Comparison of ENCODE assay signal across 8 cellular contexts in genomic region chr2:6917071-6917760, GRCh38. TPM values are rescaled to one million over a fixed set of nuclear protein-coding genes. Genes with fewer than 3 reads are reported as not detected.
DNase-seq lines count a peak whose midpoint lies in the region; ATAC-seq and TF ChIP-seq lines count a peak whose summit lies in the region.

RNF144A (plus strand) TSS chr2:6917412; CDS start chr2:6996927, 79,515 bp downstream.

- DNase-seq in AG20443 (ENCODE audit: low spot score): peak; percentile 96
- DNase-seq in NT2/D1 (ENCODE audit: low read depth, low spot score): peak; percentile 15
- peak; percentile 67 for DNase-seq in activated T-cell treated with anti-CD3 and anti-CD28 coated beads, Interleukin-2, amount 50 U/mL, for 4 hours
- DNase-seq in esophagus squamous epithelium (lab: John Stamatoyannopoulos, UW): no peak
- peak; percentile 63 to 91 (median 79) for DNase-seq in naive thymus-derived CD4-positive, alpha-beta T cell
- DNase-seq in stimulated activated naive CD8-positive, alpha-beta T cell treated with anti-CD3 and anti-CD28 coated beads, Interleukin-15, Interleukin-2, amounts not matched to agents 100 U/mL and 50 U/mL, for 24 hours: peak; percentile 86

- H3K4me1 ChIP-seq in NT2/D1 (ENCODE audit: insufficient read depth, insufficient read length): peaks cover 12% of the 10 kb centered on the region
- H3K4me1 ChIP-seq in esophagus squamous epithelium: peaks cover 0 to 45% (median 3%) of the 10 kb centered on the region in 3 donors
- peaks cover 25 to 80% of the 10 kb centered on the region in 2 donors for H3K4me1 ChIP-seq in naive thymus-derived CD4-positive, alpha-beta T cell (ENCODE audit: control insufficient read depth in 2 of 2, insufficient read depth in 2 of 2, low read length in 2 of 2)

- H3K27ac ChIP-seq in esophagus squamous epithelium: peak within 1 kb of the TSS; percentile 55 to 83 (median 78)
- H3K27ac ChIP-seq in naive thymus-derived CD4-positive, alpha-beta T cell (ENCODE audit: low read depth, low read length): peak within 1 kb of the TSS; percentile 76

- peak within 1 kb of the TSS; percentile 20 to 99 (median 78) for H3K27ac Mint-ChIP-seq in naive thymus-derived CD4-positive, alpha-beta T cell

- 25 to 50% methylated on average over 7 to 8 of the region's 90 CpGs for WGBS in esophagus squamous epithelium, 2 donors

- intact Hi-C loops in esophagus squamous epithelium (cut with DNase I): loop anchor here (10.0 kb wide), 1 partner anchor 118 kb away; no protein-coding TSS in a partner anchor
- intact Hi-C loops in naive thymus-derived CD4-positive, alpha-beta T cell (cut with micrococcal nuclease): loop anchor here (1.0 to 10.0 kb wide), 7 partner anchors 8 to 1920 kb away; partner anchors contain the start of gene KIDINS220 (in 1 of the 2)

- H3K4me3 ChIP-seq in NT2/D1 (ENCODE audit: insufficient read length, low read depth): peak within 1 kb of the TSS; percentile 58
- peak within 1 kb of the TSS; percentile 55 to 89 (median 78) for H3K4me3 ChIP-seq in esophagus squamous epithelium
- peak within 1 kb of the TSS; percentile 61 for H3K4me3 ChIP-seq in naive thymus-derived CD4-positive, alpha-beta T cell (ENCODE audit: low read length)

- peak within 1 kb of the TSS; percentile 82 for H3K9ac ChIP-seq in NT2/D1 (ENCODE audit: insufficient read length, low read depth)

- peaks cover 69% of the 10 kb centered on the region for H3K4me1 Mint-ChIP-seq in activated T-cell treated with anti-CD3 and anti-CD28 coated beads, Interleukin-2, amount 50 U/mL, for 4 hours (ENCODE audit: low read depth)
- peaks cover 41 to 84% (median 77%) of the 10 kb centered on the region in 7 donors for H3K4me1 Mint-ChIP-seq in naive thymus-derived CD4-positive, alpha-beta T cell

- CTCF ChIA-PET in naive thymus-derived CD4-positive, alpha-beta T cell (lab: Charles Lee): interaction anchor here (0.6 to 5.0 kb wide), 18 partner anchors 10 to 141 kb away, joined by 3 to 39 read pairs (median 4); no protein-coding TSS in a partner anchor

- TF ChIP-seq POLR2A in esophagus squamous epithelium (IDR thresholded peaks at IDR 0.05): peak in 1 of 4 donors; percentile 24

- H3K36me3 Mint-ChIP-seq in activated T-cell treated with anti-CD3 and anti-CD28 coated beads, Interleukin-2, amount 50 U/mL, for 4 hours (ENCODE audit: insufficient read depth): no peaks in the 10 kb centered on the region
- H3K36me3 Mint-ChIP-seq in naive thymus-derived CD4-positive, alpha-beta T cell: peaks cover 0 to 53% (median 12%) of the 10 kb centered on the region in 5 donors

- peak within 1 kb of the TSS; percentile 77 for H3K4me3 Mint-ChIP-seq in activated T-cell treated with anti-CD3 and anti-CD28 coated beads, Interleukin-2, amount 50 U/mL, for 4 hours
- peak within 1 kb of the TSS; percentile 78 to 87 (median 80) for H3K4me3 Mint-ChIP-seq in naive thymus-derived CD4-positive, alpha-beta T cell

- ATAC-seq in GM19023 (IDR thresholded peaks at IDR 0.05; ENCODE audit: unreplicated experiment): peak; percentile 88
- ATAC-seq in HG03342 (IDR thresholded peaks at IDR 0.05; ENCODE audit: unreplicated experiment): peak; percentile 82
- ATAC-seq in activated T-cell treated with anti-CD3 and anti-CD28 coated beads, Interleukin-2, amount 50 U/mL, for 4 hours: peak; percentile 75 to 78
- ATAC-seq in naive thymus-derived CD4-positive, alpha-beta T cell: peak; percentile 95
- peak; percentile 81 for ATAC-seq in stimulated activated naive CD8-positive, alpha-beta T cell treated with anti-CD3 and anti-CD28 coated beads, Interleukin-15, Interleukin-2, amounts not matched to agents 100 U/mL and 50 U/mL, for 24 hours

- peak in 5 of 6 experiments; percentile 32 to 64 (median 41) for TF ChIP-seq CTCF in esophagus squamous epithelium (IDR thresholded peaks at IDR 0.05)

- H3K36me3 ChIP-seq in NT2/D1 (ENCODE audit: insufficient read depth, insufficient read length, low read length): peaks cover 4% of the 10 kb centered on the region
- H3K36me3 ChIP-seq in esophagus squamous epithelium: no peaks in the 10 kb centered on the region
- peaks cover 0 to 3% (median 0%) of the 10 kb centered on the region in 3 experiments for H3K36me3 ChIP-seq in naive thymus-derived CD4-positive, alpha-beta T cell (ENCODE audit: control insufficient read depth in 2 of 3, insufficient read depth in 3 of 3, low read length in 3 of 3)

- no peaks in the 10 kb centered on the region for H3K9me3 Mint-ChIP-seq in activated T-cell treated with anti-CD3 and anti-CD28 coated beads, Interleukin-2, amount 50 U/mL, for 4 hours
- peaks cover 0 to 12% (median 2%) of the 10 kb centered on the region in 11 donors for H3K9me3 Mint-ChIP-seq in naive thymus-derived CD4-positive, alpha-beta T cell

- POLR2A ChIA-PET in naive thymus-derived CD4-positive, alpha-beta T cell (lab: Charles Lee): interaction anchor here (0.7 to 9.1 kb wide), 8 partner anchors 9 to 115 kb away, joined by 3 to 81 read pairs (median 4); partner anchors contain the start of gene RSAD2

- no peaks in the 10 kb centered on the region for H3K9me3 ChIP-seq in NT2/D1 (ENCODE audit: insufficient read depth, low read length)
- no peaks in the 10 kb centered on the region for H3K9me3 ChIP-seq in esophagus squamous epithelium
- no peaks in the 10 kb centered on the region for H3K9me3 ChIP-seq in naive thymus-derived CD4-positive, alpha-beta T cell (ENCODE audit: control insufficient read depth in 2 of 3, low read length in 3 of 3)

- no peaks in the 10 kb centered on the region for H3K27me3 Mint-ChIP-seq in activated T-cell treated with anti-CD3 and anti-CD28 coated beads, Interleukin-2, amount 50 U/mL, for 4 hours (ENCODE audit: low read depth)
- peaks cover 0 to 18% (median 0%) of the 10 kb centered on the region in 5 donors for H3K27me3 Mint-ChIP-seq in naive thymus-derived CD4-positive, alpha-beta T cell

- H3K27me3 ChIP-seq in NT2/D1 (ENCODE audit: insufficient read depth, insufficient read length) (no peaks in the 10 kb centered on the region), esophagus squamous epithelium (peaks cover 0 to 5% (median 0%) of the 10 kb centered on the region in 4 donors)
- H3K27me3 ChIP-seq in naive thymus-derived CD4-positive, alpha-beta T cell (ENCODE audit: control insufficient read depth in 2 of 2, insufficient read depth in 2 of 2, low read length in 2 of 2): no peaks in the 10 kb centered on the region

RNA-seq across cellular contexts. Expression of gene RNF144A, which starts in this region (rescaled TPM):
- 10 to 100 TPM; 13.7 to 25.6 (median 18.9) TPM for total RNA-seq in activated T-cell treated with anti-CD3 and anti-CD28 coated beads, Interleukin-2, amount 50 U/mL, for 4 hours
- total RNA-seq in esophagus squamous epithelium: 10 to 100 TPM in 1 of 4 donors, 1 to 10 TPM in 3; 6.2 to 11.6 (median 8.2) TPM
- 10 to 100 TPM; 40.0 to 74.4 (median 61.2) TPM for total RNA-seq in naive thymus-derived CD4-positive, alpha-beta T cell
- polyA plus RNA-seq in naive thymus-derived CD4-positive, alpha-beta T cell: 10 to 100 TPM; 21.2 to 23.5 TPM
